In genomic region chr6:134057478-134057877, GRCh38 we compare ENCODE assay signal across 24 cellular contexts. TPM values are rescaled to one million over a fixed set of nuclear protein-coding genes. Genes with fewer than 3 reads are reported as not detected.
A peak's percentile ranks its signal among the peaks of the same experiment; 100 is the strongest.
DNase-seq lines count a peak whose midpoint lies in the region; ATAC-seq, FAIRE-seq and TF ChIP-seq lines count a peak whose summit lies in the region.
"Had no signal": no experiment of that assay in that cellular context is flagged by ENCODE, and none has a peak within 500 bp of the region (broad histone marks: within the 10 kb centered on the region; RNA-seq: fewer than 3 reads in every experiment).

No MANE protein-coding gene starts in this region.

- H3K27me3 ChIP-seq in KMS-11 (ENCODE audit: insufficient read depth, low read depth) = no peaks in the 10 kb centered on the region
- no peaks in the 10 kb centered on the region for H3K27me3 ChIP-seq in K562 (ENCODE audit: control insufficient read depth in 2 of 2, insufficient read depth in 2 of 2, low read length in 2 of 2)
- H3K27me3 ChIP-seq in neuron (ENCODE audit: insufficient read depth, low read length) = no peaks in the 10 kb centered on the region
- H3K27me3 ChIP-seq in Caco-2 (replicated peaks; ENCODE audit: control insufficient read depth, insufficient read depth, low read length) = no peaks in the 10 kb centered on the region
- H3K27me3 ChIP-seq: esophagus muscularis mucosa had no signal

- peak; percentile 11 for FAIRE-seq in K562 (lab: Jason Lieb, UNC)
- FAIRE-seq: small intestine had no signal

- in situ Hi-C loops in K562 (cut with MboI) = loop anchor here (25.0 kb wide), 1 partner anchor 1245 kb away; the partner anchor contains the start of gene RPS12

- H3K27ac ChIP-seq in KMS-11 (no peak overlapping the region), K562 (ENCODE audit: extremely low read depth, low read depth, low read length) (no peak overlapping the region)
- H3K27ac ChIP-seq: 22Rv1, HL-60 had no signal

- CTCF ChIA-PET in K562 (lab: Yijun Ruan, JAX; ENCODE audit: low intra/inter-chr PET ratio) (no interaction called here), Caco-2 (lab: Charles Lee) (no interaction called here)

- no peaks in the 10 kb centered on the region for H4K20me1 ChIP-seq in KMS-11 (ENCODE audit: insufficient read depth)
- H4K20me1 ChIP-seq in K562 (replicated peaks; ENCODE audit: control insufficient read depth, insufficient read depth, low read length) = no peaks in the 10 kb centered on the region

- H3K27me3 Mint-ChIP-seq in Caco-2 (ENCODE audit: insufficient read depth, unreplicated experiment) = no peaks in the 10 kb centered on the region
- peaks cover 11% of the 10 kb centered on the region for H3K27me3 Mint-ChIP-seq in activated CD4-positive, alpha-beta T cell treated with anti-CD3 and anti-CD28 coated beads, Interleukin-2, amount 10 ng/mL, durations not matched to agents 24 days and 14 days

- no peaks in the 10 kb centered on the region for H3K9me3 Mint-ChIP-seq in Caco-2 (ENCODE audit: unreplicated experiment)
- no peaks in the 10 kb centered on the region for H3K9me3 Mint-ChIP-seq in activated CD4-positive, alpha-beta T cell treated with anti-CD3 and anti-CD28 coated beads, Interleukin-2, amount 10 ng/mL, durations not matched to agents 24 days and 14 days
- H3K9me3 Mint-ChIP-seq: immature natural killer cell, naive B cell had no signal

- H3K4me1 Mint-ChIP-seq in Caco-2 (ENCODE audit: low read depth, unreplicated experiment) = peaks cover 15% of the 10 kb centered on the region
- peaks cover 2% of the 10 kb centered on the region for H3K4me1 Mint-ChIP-seq in activated CD4-positive, alpha-beta T cell treated with anti-CD3 and anti-CD28 coated beads, Interleukin-2, amount 10 ng/mL, durations not matched to agents 24 days and 14 days

- H3K79me2 ChIP-seq in KMS-11 (ENCODE audit: insufficient read depth, low read depth) (no peaks in the 10 kb centered on the region), K562 (ENCODE audit: control insufficient read depth, insufficient read depth, low read length) (no peaks in the 10 kb centered on the region)

- peak; percentile 19; the same call in 1 of the 3 replicates for ATAC-seq in K562
- ATAC-seq: HCT116 had no signal

- BruUV-seq in K562 (replicated peaks; lab: Mats Ljungman, UMichigan) (no TSS peak), Caco-2 (replicated peaks; lab: Mats Ljungman, UMichigan) (no TSS peak)

- H3K4me3 Mint-ChIP-seq in Caco-2 (ENCODE audit: unreplicated experiment) = no peak overlapping the region
- no peak overlapping the region for H3K4me3 Mint-ChIP-seq in activated CD4-positive, alpha-beta T cell treated with anti-CD3 and anti-CD28 coated beads, Interleukin-2, amount 10 ng/mL, durations not matched to agents 24 days and 14 days
- H3K4me3 Mint-ChIP-seq: immature natural killer cell, naive B cell had no signal

- TF ChIP-seq EP300 in K562 (IDR thresholded peaks at IDR 0.05; ENCODE audit: low read length) = no peak

- peak overlapping the region; percentile 4; the same call in 1 of the 2 replicates for H2AFZ ChIP-seq in KMS-11 (ENCODE audit: low read depth)
- H2AFZ ChIP-seq in K562 (ENCODE audit: low read depth, low read length) = 0 out of 2 replicates have a peak overlapping the region, but pooled peaks have one; percentile 7
- H2AFZ ChIP-seq in neuron (ENCODE audit: low read depth, low read length) = peak overlapping the region; percentile 47

- H3K36me3 ChIP-seq in KMS-11 (ENCODE audit: insufficient read depth) (no peaks in the 10 kb centered on the region), K562 (ENCODE audit: control insufficient read depth, insufficient read depth, low read length) (no peaks in the 10 kb centered on the region), neuron (ENCODE audit: insufficient read depth, low read length) (no peaks in the 10 kb centered on the region), Caco-2 (ENCODE audit: control insufficient read depth, insufficient read depth, low read length) (no peaks in the 10 kb centered on the region)
- H3K36me3 ChIP-seq: esophagus muscularis mucosa had no signal

- H3K4me1 ChIP-seq in KMS-11 (ENCODE audit: low read depth, poor library complexity, severe bottlenecking) (peaks cover 26% of the 10 kb centered on the region), K562 (replicated peaks in 1 of 2; ENCODE audit: control insufficient read depth in 2 of 2, insufficient read depth in 2 of 2, low read length in 2 of 2) (peaks cover 0 to 3% of the 10 kb centered on the region in 2 experiments; a peak in 2 of 5 replicates), neuron (ENCODE audit: insufficient read depth, low read length) (peaks cover 30% of the 10 kb centered on the region), Caco-2 (peaks cover 10% of the 10 kb centered on the region)

- H3K4me3 ChIP-seq in KMS-11 (IDR thresholded peaks at IDR 0.05; ENCODE audit: insufficient read depth, low read depth, low read length) = no peak overlapping the region
- H3K4me3 ChIP-seq in K562 = no peak overlapping the region
- no peak overlapping the region for H3K4me3 ChIP-seq in neuron (ENCODE audit: low read length)
- no peak overlapping the region for H3K4me3 ChIP-seq in Caco-2 (ENCODE audit: low read depth, low read length)
- H3K4me3 ChIP-seq: esophagus muscularis mucosa, lung had no signal

- no peak for TF ChIP-seq CTCF in KMS-11 (conservative IDR thresholded peaks at IDR 0.05; ENCODE audit: low read depth, low read length)
- no peak for TF ChIP-seq CTCF in K562 (IDR thresholded peaks at IDR 0.05 in 2 of 3, conservative IDR thresholded peaks at IDR 0.05 in 1 of 3; ENCODE audit: insufficient read depth in 2 of 3, low read depth in 1 of 3, low read length in 3 of 3)
- no peak for TF ChIP-seq CTCF in Caco-2 (IDR thresholded peaks at IDR 0.05; ENCODE audit: insufficient read depth in 1 of 2, low read depth in 1 of 2, low read length in 1 of 2, severe bottlenecking in 1 of 2, unreplicated experiment in 1 of 2)

- H3K36me3 Mint-ChIP-seq in Caco-2 (ENCODE audit: insufficient read depth, unreplicated experiment) = peaks cover 4% of the 10 kb centered on the region
- no peaks in the 10 kb centered on the region for H3K36me3 Mint-ChIP-seq in activated CD4-positive, alpha-beta T cell treated with anti-CD3 and anti-CD28 coated beads, Interleukin-2, amount 10 ng/mL, durations not matched to agents 24 days and 14 days (ENCODE audit: low read depth)
- H3K36me3 Mint-ChIP-seq: immature natural killer cell had no signal

- WGBS in K562 (ENCODE audit: insufficient coverage, low coverage, missing lambda C conversion rate) = 55% methylated on average over 2 of the region's 2 CpGs

- H3K27ac Mint-ChIP-seq in Caco-2 (ENCODE audit: unreplicated experiment) = no peak overlapping the region
- no peak overlapping the region for H3K27ac Mint-ChIP-seq in activated CD4-positive, alpha-beta T cell treated with anti-CD3 and anti-CD28 coated beads, Interleukin-2, amount 10 ng/mL, durations not matched to agents 24 days and 14 days
- H3K27ac Mint-ChIP-seq: immature natural killer cell, naive B cell had no signal

- DNase-seq in NCI-H1105 treated with DMSO at 0.1 percent for 48 hours (lab: John Stamatoyannopoulos, UW) (peak; percentile 52), NCI-H1105 (lab: John Stamatoyannopoulos, UW) (no peak), K562 (ENCODE audit: extremely low read depth in 1 of 4, low spot score in 3 of 4) (no peak), Caco-2 (no peak)
- DNase-seq in activated CD8-positive, alpha-beta memory T cell treated with anti-CD3 and anti-CD28 coated beads, Interleukin-2, amount 50 U/mL, for 4 hours = no peak
- DNase-seq in activated CD4-positive, alpha-beta T cell treated with anti-CD3 and anti-CD28 coated beads, Interleukin-2, amount 10 ng/mL, durations not matched to agents 24 days and 14 days = no peak
- DNase-seq: activated CD8-positive, alpha-beta memory T cell treated with anti-CD3 and anti-CD28 coated beads for 24 hours; Calu3; glutamatergic neuron; immature natural killer cell; KG1; naive B cell; NCI-H1092; OCI-M1; small intestine; stimulated activated CD4-positive, alpha-beta T cell treated with anti-CD3 and anti-CD28 coated beads, Interleukin-4, amount 100 ng/mL, for 24 hours; T-helper 9 cell had no signal

- intact Hi-C loops in K562 (cut with micrococcal nuclease) = no loop called here
- intact Hi-C loops in Caco-2 (cut with micrococcal nuclease; ENCODE audit: unreplicated experiment) = no loop called here
- intact Hi-C loops in activated CD4-positive, alpha-beta T cell treated with anti-CD3 and anti-CD28 coated beads, Interleukin-2, amount 10 ng/mL, durations not matched to agents 24 days and 14 days (cut with micrococcal nuclease) = no loop called here

- no peaks in the 10 kb centered on the region for H3K9me3 ChIP-seq in K562 (replicated peaks; ENCODE audit: control insufficient read depth, insufficient read depth, low read depth, low read length)
- H3K9me3 ChIP-seq in neuron (ENCODE audit: low read length) = no peaks in the 10 kb centered on the region
- H3K9me3 ChIP-seq in Caco-2 = no peaks in the 10 kb centered on the region
- H3K9me3 ChIP-seq: esophagus muscularis mucosa had no signal

- POLR2A ChIA-PET in K562 (lab: Yijun Ruan, JAX) = interaction anchor here (1.5 kb wide), 1 partner anchor 66 kb away, joined by 3 read pairs; no protein-coding TSS in a partner anchor
- POLR2A ChIA-PET in Caco-2 (lab: Charles Lee) = no interaction called here

- TF ChIP-seq RAD21 in K562 (CRISPR knock-in tag; conservative IDR thresholded peaks at IDR 0.05 in 1 of 2, IDR thresholded peaks at IDR 0.05 in 1 of 2) = no peak

- H3K9ac ChIP-seq in KMS-11 (no peak overlapping the region), K562 (ENCODE audit: insufficient read depth in 1 of 2, low read depth in 2 of 2, low read length in 2 of 2) (no peak overlapping the region)

- TF ChIP-seq POLR2A in K562 (conservative IDR thresholded peaks at IDR 0.05) = no peak

- H3K9me1 ChIP-seq in K562 (ENCODE audit: control insufficient read depth, insufficient read depth, low read length) = no peaks in the 10 kb centered on the region

- H3K4me2 ChIP-seq in KMS-11 = no peak overlapping the region
- H3K4me2 ChIP-seq in K562 (ENCODE audit: insufficient read depth, low read length) = no peak overlapping the region

RNA-seq across cellular contexts. Expression of gene SLC2A12, which starts 5.1 kb away (rescaled TPM):
- total RNA-seq in K562 (2011; cell fraction: chromatin; rRNA removed; ENCODE audit: low replicate concordance) = 3.6 TPM in 2 replicates
- 2.8 and 3.2 TPM in 2 replicates for total RNA-seq in K562 (2011; cell fraction: nucleolus; rRNA removed)
- total RNA-seq in K562 (2011; cell fraction: nucleoplasm; rRNA removed) = 3.3 and 4.0 TPM in 2 replicates
- total RNA-seq in K562 (2014; rRNA removed) (0.29 and 0.54 TPM in 2 replicates), K562 (2014; rRNA removed; fragmentation: Illumina TruSeq; extraction: Trizol) (0.65 and 1.1 TPM in 2 replicates), K562 (2015; rRNA removed; fragmentation: Illumina TruSeq; extraction: Trizol) (0.47 and 0.57 TPM in 2 replicates), K562 (2021) (0.44 and 0.56 TPM in 2 replicates), Caco-2 (2022) (0.14 TPM in 1 of 2 replicates, not detected in the other)
- polyA plus RNA-seq in K562 (2011; rRNA removed) (0.35 and 2.7 TPM in 2 replicates), K562 (2014; fragmentation: Illumina TruSeq; extraction: Trizol) (0.54 and 0.97 TPM in 2 replicates), K562 (2014; fragmentation: Nextera tagmentation; extraction: Ambion mirVana) (under 1 TPM; 0.10 to 0.14 TPM), K562 (2014; rRNA removed) (0.42 and 0.58 TPM in 2 replicates)
- polyA plus RNA-seq in K562 (2011; cell fraction: cytosol; rRNA removed) = 0.16 and 0.81 TPM in 2 replicates
- 0.28 and 1.4 TPM in 2 replicates for polyA plus RNA-seq in K562 (2011; cell fraction: nucleus; rRNA removed)
- polyA plus RNA-seq in K562 (2012) = 0.59 and 0.66 TPM in 2 replicates
- 0.54 and 3.7 TPM in 2 replicates for polyA minus RNA-seq in K562 (2011; rRNA and poly(A)+ RNA removed)
- polyA minus RNA-seq in K562 (2011; cell fraction: cytosol; rRNA and poly(A)+ RNA removed) = 0.36 and 0.95 TPM in 2 replicates
- 0.44 and 1.9 TPM in 2 replicates for polyA minus RNA-seq in K562 (2011; cell fraction: nucleus; rRNA and poly(A)+ RNA removed)
- total RNA-seq in activated CD4-positive, alpha-beta T cell treated with anti-CD3 and anti-CD28 coated beads, Interleukin-2, amount 10 ng/mL, durations not matched to agents 24 days and 14 days = not detected in 2 replicates
